Comparison of ENCODE assay signal across 2 cellular contexts in genomic region chr4:54657194-54657555, GRCh38.
TF ChIP-seq lines count a peak whose summit lies in the region.

No MANE protein-coding gene starts in this region.

TF ChIP-seq in A549, 52 proteins besides CTCF, POLR2A, EP300 and RAD21 (continued from another document):
- TF ChIP-seq, protein P1, sequence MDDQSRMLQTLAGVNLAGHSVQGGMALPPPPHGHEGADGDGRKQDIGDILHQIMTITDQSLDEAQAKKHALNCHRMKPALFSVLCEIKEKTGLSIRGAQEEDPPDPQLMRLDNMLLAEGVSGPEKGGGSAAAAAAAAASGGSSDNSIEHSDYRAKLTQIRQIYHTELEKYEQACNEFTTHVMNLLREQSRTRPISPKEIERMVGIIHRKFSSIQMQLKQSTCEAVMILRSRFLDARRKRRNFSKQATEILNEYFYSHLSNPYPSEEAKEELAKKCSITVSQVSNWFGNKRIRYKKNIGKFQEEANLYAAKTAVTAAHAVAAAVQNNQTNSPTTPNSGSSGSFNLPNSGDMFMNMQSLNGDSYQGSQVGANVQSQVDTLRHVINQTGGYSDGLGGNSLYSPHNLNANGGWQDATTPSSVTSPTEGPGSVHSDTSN (IDR thresholded peaks at IDR 0.05) = no peak
- TF ChIP-seq RNF2 (IDR thresholded peaks at IDR 0.05; ENCODE audit: borderline replicate concordance, low read depth) = no peak
- TF ChIP-seq MAFK (IDR thresholded peaks at IDR 0.05; ENCODE audit: partially characterized antibody) = no peak
- no peak for TF ChIP-seq HOXA7 (CRISPR knock-in tag; IDR thresholded peaks at IDR 0.05)
- no peak for TF ChIP-seq HMGXB4 (CRISPR knock-in tag; IDR thresholded peaks at IDR 0.05; ENCODE audit: borderline replicate concordance)
- TF ChIP-seq GATA3 (IDR thresholded peaks at IDR 0.05; ENCODE audit: borderline replicate concordance) = no peak
- TF ChIP-seq RFX5 (IDR thresholded peaks at IDR 0.05) = no peak
- no peak for TF ChIP-seq RCOR1 (IDR thresholded peaks at IDR 0.05; ENCODE audit: low read depth, low read length)
- TF ChIP-seq KDM1A (IDR thresholded peaks at IDR 0.05; ENCODE audit: low read depth) = no peak
- TF ChIP-seq JUNB (IDR thresholded peaks at IDR 0.05) = no peak
- TF ChIP-seq MYC (IDR thresholded peaks at IDR 0.05; ENCODE audit: borderline replicate concordance, low read length) = no peak
- no peak for TF ChIP-seq BHLHE40 (IDR thresholded peaks at IDR 0.05; ENCODE audit: low read depth, low read length)
- no peak for TF ChIP-seq USF2 (IDR thresholded peaks at IDR 0.05)
- no peak for TF ChIP-seq ZNF302 (CRISPR knock-in tag; IDR thresholded peaks at IDR 0.05)
- TF ChIP-seq EHF (CRISPR knock-in tag; IDR thresholded peaks at IDR 0.05) = no peak
- TF ChIP-seq BCL3 (IDR thresholded peaks at IDR 0.05) = no peak
- TF ChIP-seq ELK1 (IDR thresholded peaks at IDR 0.05; ENCODE audit: low read depth, low read length) = no peak
- no peak for TF ChIP-seq ESRRA (IDR thresholded peaks at IDR 0.05; ENCODE audit: borderline replicate concordance, low read length)
- no peak for TF ChIP-seq SMC3 (IDR thresholded peaks at IDR 0.05)

TF ChIP-seq in IMR-90, 13 proteins besides CTCF, POLR2A, EP300 and RAD21 (continued from another document):
- TF ChIP-seq USF2 (IDR thresholded peaks at IDR 0.05; ENCODE audit: low read depth, low read length) = no peak
- no peak for TF ChIP-seq SMC3 (IDR thresholded peaks at IDR 0.05; ENCODE audit: low read depth, low read length)
TF ChIP-seq in IMR-90: peak in this region for 0.
